In the genomic region with DNA sequence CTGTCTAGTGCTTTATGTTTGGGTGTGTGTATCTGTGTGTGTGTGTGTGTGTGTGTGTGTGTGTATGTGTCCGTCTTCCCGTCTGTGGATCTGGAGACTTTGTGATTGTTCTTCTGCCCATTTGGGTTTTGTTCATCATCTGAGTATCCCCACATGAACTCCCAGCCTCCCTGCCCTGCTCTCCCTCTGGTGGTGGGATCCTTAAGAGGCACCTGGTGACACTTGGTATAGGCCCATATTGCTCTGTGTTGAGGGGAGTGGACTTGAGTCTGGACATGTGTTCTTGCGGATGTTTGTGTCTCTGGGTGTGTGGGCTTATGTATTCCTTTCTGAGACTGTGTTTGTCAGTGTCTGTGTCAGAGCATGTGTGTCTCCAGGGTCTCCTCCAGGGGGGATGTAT, we compare ENCODE assay signal across 1 cellular context.
TF ChIP-seq lines count a peak whose summit lies in the region.

No MANE protein-coding gene starts in this region.

TF ChIP-seq in SK-N-SH treated with all-trans-retinoic acid at 6 μM for 48 hours, 23 proteins besides CTCF, POLR2A, EP300 and RAD21 (continued from another document):
- TF ChIP-seq TOX (CRISPR knock-in tag; IDR thresholded peaks at IDR 0.05; ENCODE audit: borderline replicate concordance), result no peak
- no peak for TF ChIP-seq ZNF70 (CRISPR knock-in tag; IDR thresholded peaks at IDR 0.05)
